7 cellular contexts compared by ENCODE assay signal in genomic region chr17:61852857-61853256, GRCh38.
"Had no signal": no experiment of that assay in that cellular context is flagged by ENCODE, and none has a peak within 500 bp of the region (broad histone marks: within the 10 kb centered on the region; RNA-seq: fewer than 3 reads in every experiment).

No MANE protein-coding gene starts in this region.

- FAIRE-seq: G401.6, GM12891, GM12892, GM18507, GM19239 had no signal

- DNase-seq: GDM1, GF-D8 had no signal
